14 cellular contexts compared by ENCODE assay signal in genomic region chr1:19423130-19423529, GRCh38.
DNase-seq lines count a peak whose midpoint lies in the region; ATAC-seq and TF ChIP-seq lines count a peak whose summit lies in the region.
"Had no signal": no experiment of that assay in that cellular context is flagged by ENCODE, and none has a peak within 500 bp of the region (broad histone marks: within the 10 kb centered on the region; RNA-seq: fewer than 3 reads in every experiment).

No MANE protein-coding gene starts in this region.

- no peaks in the 10 kb centered on the region for H3K27me3 ChIP-seq in SK-N-SH (ENCODE audit: insufficient read depth)
- no peaks in the 10 kb centered on the region for H3K27me3 ChIP-seq in stomach smooth muscle (ENCODE audit: control insufficient read depth in 1 of 2, insufficient read depth in 2 of 2, low read length in 2 of 2)

- H3K9ac ChIP-seq in SK-N-SH (no peak overlapping the region), stomach smooth muscle (ENCODE audit: low read length in 2 of 2) (no peak overlapping the region)

- H3K9me3 ChIP-seq in SK-N-SH: no peaks in the 10 kb centered on the region
- H3K9me3 ChIP-seq in stomach smooth muscle (ENCODE audit: control insufficient read depth in 2 of 2, low read length in 2 of 2): no peaks in the 10 kb centered on the region

- ATAC-seq in SK-N-SH treated with all-trans-retinoic acid at 6 μM for 48 hours (no peak), WTC11 (no peak), GM18505 (IDR thresholded peaks at IDR 0.05; ENCODE audit: unreplicated experiment) (no peak)

- H3K27ac ChIP-seq in SK-N-SH (ENCODE audit: low read depth in 2 of 2, low read length in 1 of 2) (peak overlapping the region; percentile 10 to 37; a peak in 2 of 4 replicates), stomach smooth muscle (ENCODE audit: low read length) (peak overlapping the region; percentile 13)
- H3K27ac ChIP-seq: 22Rv1 had no signal

- H3K27ac Mint-ChIP-seq in WTC11 (0 out of 2 replicates have a peak overlapping the region, but pooled peaks have one; percentile 71), immature natural killer cell (peak overlapping the region in 5 of 6 donors; percentile 51 to 91 (median 69))
- H3K27ac Mint-ChIP-seq: T-helper 1 cell treated with Interleukin-12 subunit alpha and Interleukin-12 subunit beta and Interleukin-4 antibody, amounts not matched to agents 30 μg/mL and 1 μg/mL, for 36 hours had no signal

- DNase-seq in SK-N-SH (no peak), WTC11 (ENCODE audit: low spot score) (no peak), immature natural killer cell (no peak), NCI-H526 treated with DMSO at 0.1 percent for 48 hours (lab: John Stamatoyannopoulos, UW) (no peak), GOT3 (lab: John Stamatoyannopoulos, UW) (no peak)
- DNase-seq: anterior cingulate cortex; effector CD4-positive, alpha-beta T cell; NCI-H2029 treated with DMSO at 0.1 percent for 48 hours; substantia nigra had no signal

- H3K4me1 ChIP-seq in SK-N-SH (ENCODE audit: control insufficient read depth in 1 of 2, insufficient read depth in 2 of 2, low read depth in 1 of 2, low read length in 1 of 2) (peaks cover 20 to 48% of the 10 kb centered on the region in 2 experiments; a peak in 2 of 4 replicates), stomach smooth muscle (ENCODE audit: control insufficient read depth, insufficient read depth, low read length) (peaks cover 80% of the 10 kb centered on the region)

- H3F3A ChIP-seq in SK-N-SH (replicated peaks; ENCODE audit: insufficient read depth): no peaks in the 10 kb centered on the region

- H4K20me1 ChIP-seq in SK-N-SH (ENCODE audit: insufficient read depth): peaks cover 100% of the 10 kb centered on the region

- TF ChIP-seq CTCF in SK-N-SH (IDR thresholded peaks at IDR 0.05) (no peak), WTC11 (IDR thresholded peaks at IDR 0.05) (no peak)

- CTCF ChIA-PET in SK-N-SH (lab: Yijun Ruan, JAX) (interaction anchor here (0.7 to 2.3 kb wide), 6 partner anchors 10 to 231 kb away, joined by 3 to 5 read pairs (median 4); no protein-coding TSS in a partner anchor), WTC11 (lab: Charles Lee) (interaction anchor here (0.6 to 1.7 kb wide), 5 partner anchors 13 to 399 kb away, joined by 3 to 6 read pairs (median 4); no protein-coding TSS in a partner anchor)

- POLR2A ChIA-PET in SK-N-SH (lab: Yijun Ruan, JAX) (no interaction called here), WTC11 (lab: Charles Lee) (no interaction called here)

- no peak overlapping the region for H3K4me3 ChIP-seq in SK-N-SH (ENCODE audit: low read depth in 2 of 2, low read length in 1 of 2)
- H3K4me3 ChIP-seq in stomach smooth muscle (ENCODE audit: low read length in 2 of 2): no peak overlapping the region

- H3K9me3 Mint-ChIP-seq in WTC11 (no peaks in the 10 kb centered on the region), immature natural killer cell (no peaks in the 10 kb centered on the region)
- H3K9me3 Mint-ChIP-seq: T-helper 1 cell treated with Interleukin-12 subunit alpha and Interleukin-12 subunit beta and Interleukin-4 antibody, amounts not matched to agents 30 μg/mL and 1 μg/mL, for 36 hours had no signal

- no peak for TF ChIP-seq POLR2A in GM18505 (IDR thresholded peaks at IDR 0.05; ENCODE audit: borderline replicate concordance, extremely low read depth, insufficient read depth, insufficient read length)

- H3K36me3 Mint-ChIP-seq in WTC11 (peaks cover 15% of the 10 kb centered on the region), immature natural killer cell (peaks cover 0 to 8% (median 5%) of the 10 kb centered on the region in 3 donors)

- H3K79me2 ChIP-seq in SK-N-SH (ENCODE audit: insufficient read depth): peaks cover 100% of the 10 kb centered on the region

- H3K4me3 Mint-ChIP-seq in WTC11 (no peak overlapping the region), immature natural killer cell (peak overlapping the region in 2 of 5 donors; percentile 16 to 39)
- H3K4me3 Mint-ChIP-seq: T-helper 1 cell treated with Interleukin-12 subunit alpha and Interleukin-12 subunit beta and Interleukin-4 antibody, amounts not matched to agents 30 μg/mL and 1 μg/mL, for 36 hours had no signal

- 35% methylated on average over 5 of the region's 5 CpGs for WGBS in SK-N-SH (ENCODE audit: low lambda C conversion rate)

- TF ChIP-seq RAD21 in SK-N-SH (IDR thresholded peaks at IDR 0.05; ENCODE audit: low read length): no peak

- H3K4me2 ChIP-seq in SK-N-SH: no peak overlapping the region

- peaks cover 29% of the 10 kb centered on the region for H3K4me1 Mint-ChIP-seq in WTC11
- H3K4me1 Mint-ChIP-seq in immature natural killer cell: peaks cover 82 to 91% of the 10 kb centered on the region in 2 donors

- H3K27me3 Mint-ChIP-seq in WTC11 (ENCODE audit: low read depth) (no peaks in the 10 kb centered on the region), immature natural killer cell (ENCODE audit: low read depth in 3 of 3) (peaks cover 0 to 4% (median 0%) of the 10 kb centered on the region in 3 donors)

- H3K9me2 ChIP-seq in SK-N-SH: no peaks in the 10 kb centered on the region

- H3K36me3 ChIP-seq in SK-N-SH (replicated peaks in 1 of 2; ENCODE audit: control insufficient read depth in 1 of 2, insufficient read depth in 2 of 2, low read length in 1 of 2) (peaks cover 15 to 22% of the 10 kb centered on the region in 2 experiments), stomach smooth muscle (ENCODE audit: control insufficient read depth in 2 of 2, insufficient read depth in 2 of 2, low read length in 2 of 2) (peaks cover 5 to 8% of the 10 kb centered on the region in 2 donors)

- no peak for TF ChIP-seq EP300 in SK-N-SH (IDR thresholded peaks at IDR 0.05; ENCODE audit: borderline replicate concordance in 1 of 2, low read depth in 1 of 2, low read length in 1 of 2)

- H2AFZ ChIP-seq in SK-N-SH (ENCODE audit: low read depth): no peak overlapping the region

TF ChIP-seq in SK-N-SH, 30 proteins besides CTCF, POLR2A, EP300 and RAD21:
- TF ChIP-seq IRF3 (IDR thresholded peaks at IDR 0.05; ENCODE audit: low read depth, low read length) (no peak), FOXM1 (IDR thresholded peaks at IDR 0.05; ENCODE audit: low read depth) (no peak), CHD2 (IDR thresholded peaks at IDR 0.05; ENCODE audit: low read length, partially characterized antibody) (no peak)
TF ChIP-seq in SK-N-SH: peak in this region for 0.

TF ChIP-seq in SK-N-SH treated with all-trans-retinoic acid at 6 μM for 48 hours, 23 proteins besides CTCF, POLR2A, EP300 and RAD21:
- TF ChIP-seq ZFP30 (CRISPR knock-in tag; IDR thresholded peaks at IDR 0.05): no peak
- no peak for TF ChIP-seq ZNF565 (CRISPR knock-in tag; conservative IDR thresholded peaks at IDR 0.05; ENCODE audit: low read depth)
- no peak for TF ChIP-seq TCF4 (CRISPR knock-in tag; IDR thresholded peaks at IDR 0.05; ENCODE audit: borderline replicate concordance)
TF ChIP-seq in SK-N-SH treated with all-trans-retinoic acid at 6 μM for 48 hours: peak in this region for 0.

TF ChIP-seq in WTC11, 78 proteins besides CTCF, POLR2A, EP300 and RAD21:
- no peak for TF ChIP-seq FOXP1 (CRISPR knock-in tag; IDR thresholded peaks at IDR 0.05; ENCODE audit: borderline replicate concordance)
- no peak for TF ChIP-seq ATF2 (CRISPR knock-in tag; IDR thresholded peaks at IDR 0.05; ENCODE audit: borderline replicate concordance, low read depth)
- no peak for TF ChIP-seq SOX15 (CRISPR knock-in tag; IDR thresholded peaks at IDR 0.05)
- no peak for TF ChIP-seq HMGXB4 (CRISPR knock-in tag; IDR thresholded peaks at IDR 0.05)
- no peak for TF ChIP-seq ZNF138 (CRISPR knock-in tag; conservative IDR thresholded peaks at IDR 0.05)
- no peak for TF ChIP-seq ZNF219 (CRISPR knock-in tag; IDR thresholded peaks at IDR 0.05; ENCODE audit: borderline replicate concordance)
TF ChIP-seq in WTC11: peak in this region for 0.
